8 cellular contexts compared by ENCODE assay signal in the genomic region with DNA sequence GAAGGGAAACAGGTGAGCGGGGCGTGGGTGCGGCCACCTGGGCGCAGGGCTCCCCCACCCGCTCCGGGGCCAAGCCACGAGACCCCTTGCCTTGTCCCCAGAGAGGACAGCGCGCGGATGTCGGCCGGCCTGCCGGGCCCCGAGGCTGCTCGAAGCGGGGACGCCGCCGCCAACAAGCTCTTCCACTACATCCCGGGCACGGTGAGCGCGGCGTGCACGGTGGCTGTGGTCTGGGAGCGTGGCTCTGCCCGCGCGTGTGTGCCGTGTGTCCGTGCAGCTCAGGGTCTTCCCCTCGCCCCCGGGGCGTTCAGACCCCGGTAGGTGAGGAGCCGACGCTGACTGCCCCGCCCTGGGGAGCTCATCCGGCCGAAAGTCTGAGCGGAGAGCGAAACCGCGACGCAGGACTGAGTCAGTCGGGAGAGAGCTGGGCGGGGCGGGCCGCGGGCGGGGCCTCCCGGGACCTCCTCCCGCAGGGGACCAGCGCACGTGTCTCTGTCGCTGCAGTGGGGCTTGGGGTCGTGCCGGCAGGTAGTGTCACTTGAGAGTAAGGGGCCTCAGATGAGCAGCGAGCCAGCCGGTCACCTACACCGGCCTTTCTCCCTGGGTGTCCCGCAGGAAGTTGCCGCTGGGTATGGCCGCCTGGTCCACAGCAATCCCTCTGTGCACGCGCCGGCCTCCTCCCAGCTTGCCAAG. TPM values are rescaled to one million over a fixed set of nuclear protein-coding genes. Genes with fewer than 3 reads are reported as not detected.
A peak's percentile ranks its signal among the peaks of the same experiment; 100 is the strongest.
DNase-seq lines count a peak whose midpoint lies in the region; ATAC-seq and TF ChIP-seq lines count a peak whose summit lies in the region.

No MANE protein-coding gene starts in this region.

- H3K27me3 ChIP-seq in adrenal gland (peaks cover 17% of the 10 kb centered on the region), iPS DF 6.9 (ENCODE audit: control insufficient read depth, insufficient read depth, low read length) (peaks cover 5% of the 10 kb centered on the region; the same call in 1 of the 2 replicates)

- no peak for TF ChIP-seq CTCF in adrenal gland (IDR thresholded peaks at IDR 0.05)

- intact Hi-C loops in adrenal gland (cut with DNase I): no loop called here

- peak; percentile 46 for ATAC-seq in HG03135 (IDR thresholded peaks at IDR 0.05; ENCODE audit: unreplicated experiment)

- H3K36me3 ChIP-seq in adrenal gland (replicated peaks in 1 of 2) (no peaks in the 10 kb centered on the region), iPS DF 6.9 (ENCODE audit: control insufficient read depth, insufficient read depth, low read length) (peaks cover 19% of the 10 kb centered on the region)

- peak in 1 of 2 donors; percentile 61 for TF ChIP-seq POLR2A in adrenal gland (IDR thresholded peaks at IDR 0.05)

- DNase-seq in NCI-H2227 (lab: John Stamatoyannopoulos, UW; ENCODE audit: unreplicated experiment) (peak; percentile 38), NCI-H2227 treated with DMSO at 0.1 percent for 48 hours (lab: John Stamatoyannopoulos, UW) (no peak), T-helper 1 cell (peak; percentile 46 to 82 (median 63)), adrenal gland (peak; percentile 52 to 80 (median 71)), iPS DF 6.9 (ENCODE audit: low read depth, low spot score) (no peak), NCI-H187 (lab: John Stamatoyannopoulos, UW) (no peak)

- H3K4me3 ChIP-seq in adrenal gland (peak overlapping the region; percentile 11 to 73 (median 56)), iPS DF 6.9 (ENCODE audit: low read length) (peak overlapping the region; percentile 42; the same call in 1 of the 2 replicates), skin epidermis (peak overlapping the region; percentile 48 to 76 (median 61))

- H3K4me1 ChIP-seq in adrenal gland (replicated peaks in 1 of 2) (peaks cover 14 to 15% of the 10 kb centered on the region in 2 donors), iPS DF 6.9 (ENCODE audit: control insufficient read depth, insufficient read depth, low read length) (peaks cover 6% of the 10 kb centered on the region)

- H3K27ac ChIP-seq in adrenal gland: peak overlapping the region in 4 of 5 donors; percentile 49 to 86 (median 82)
- H3K27ac ChIP-seq in iPS DF 6.9 (ENCODE audit: low read length): no peak overlapping the region
- H3K27ac ChIP-seq in skin epidermis: peak overlapping the region; percentile 42 to 98 (median 89)

- 0 to 2% (median 1%) methylated on average over 4 to 67 of the region's 67 CpGs for WGBS in adrenal gland, 4 donors
- no CpG with 5 or more reads among the region's 67 CpGs for WGBS in iPS DF 6.9 (ENCODE audit: insufficient coverage, insufficient read length)

- H3K9me3 ChIP-seq in adrenal gland (replicated peaks in 1 of 3) (no peaks in the 10 kb centered on the region), iPS DF 6.9 (ENCODE audit: control insufficient read depth, insufficient read depth, low read length) (no peaks in the 10 kb centered on the region)

RNA-seq across cellular contexts. Expression of gene PLEKHN1, which starts 0.5 kb away (rescaled TPM):
- 1 to 10 TPM in 3 of 8 donors, under 1 TPM in 3, not detected in 2; 0.30 to 3.8 (median 1.1) TPM for total RNA-seq in adrenal gland
- polyA plus RNA-seq in adrenal gland: 10 to 100 TPM in 1 of 3 donors, 1 to 10 TPM in 1, under 1 TPM in 1; 0.05 to 10.5 (median 4.2) TPM

RNA-seq across cellular contexts. Expression of gene KLHL17, which starts 6.4 kb away (rescaled TPM):
- total RNA-seq in adrenal gland: 10 to 100 TPM in 1 of 8 donors, 1 to 10 TPM in 7; 3.2 to 15.9 (median 6.9) TPM
- 10 to 100 TPM in 2 of 3 donors, under 1 TPM in 1; 0.73 to 38.8 (median 25.4) TPM for polyA plus RNA-seq in adrenal gland

RNA-seq across cellular contexts. Expression of gene NOC2L, which starts 7.7 kb away (rescaled TPM):
- 10 to 100 TPM; 22.4 to 58.9 (median 38.1) TPM for total RNA-seq in adrenal gland
- polyA plus RNA-seq in adrenal gland: 10 to 100 TPM; 39.2 to 97.7 (median 64.9) TPM

RNA-seq across cellular contexts. Expression of gene PERM1, which starts 15.1 kb away (rescaled TPM):
- under 1 TPM in 5 of 8 donors, not detected in 3; 0.13 to 0.28 (median 0.14) TPM for total RNA-seq in adrenal gland
- polyA plus RNA-seq in adrenal gland: under 1 TPM in 2 of 3 donors, not detected in 1; 0.40 to 0.88 TPM

RNA-seq across cellular contexts. Expression of gene HES4, which starts 33.1 kb away (rescaled TPM):
- total RNA-seq in adrenal gland: 10 to 100 TPM in 1 of 8 donors, 1 to 10 TPM in 7; 3.1 to 14.5 (median 6.4) TPM
- polyA plus RNA-seq in adrenal gland: 10 to 100 TPM in 2 of 3 donors, not detected in 1; 27.3 to 29.8 TPM

Comparison
In these comparisons a context has a peak if more than half of its experiments do, and no peak if none do; other contexts are left out.
1. DNase-seq: peak in NCI-H2227 (single experiment), T-helper 1 cell (5 of 5) and adrenal gland (7 of 7); none in NCI-H2227 treated with DMSO at 0.1 percent for 48 hours (single experiment), iPS DF 6.9 (single experiment) and NCI-H187 (0 of 2).
2. Peak in every context shown above with its lines, with median percentiles within 50 percentile points of each other: H3K4me3 ChIP-seq.